In genomic region chr16:1379054-1379862, GRCh38 we compare ENCODE assay signal across 8 cellular contexts. TPM values are rescaled to one million over a fixed set of nuclear protein-coding genes. Genes with fewer than 3 reads are reported as not detected.
DNase-seq lines count a peak whose midpoint lies in the region; ATAC-seq and TF ChIP-seq lines count a peak whose summit lies in the region.

No MANE protein-coding gene starts in this region.

- H3K27me3 ChIP-seq in CD4-positive, alpha-beta T cell (ENCODE audit: control insufficient read depth, insufficient read depth, low read length): no peaks in the 10 kb centered on the region
- no peaks in the 10 kb centered on the region for H3K27me3 ChIP-seq in dorsolateral prefrontal cortex
- H3K27me3 ChIP-seq in lower lobe of right lung (ENCODE audit: low read depth): no peaks in the 10 kb centered on the region

- peaks cover 14% of the 10 kb centered on the region for H3K4me1 ChIP-seq in lower lobe of right lung

- H3K4me1 Mint-ChIP-seq in CD4-positive, alpha-beta T cell (ENCODE audit: low read depth): peaks cover 9% of the 10 kb centered on the region

- intact Hi-C loops in CD4-positive, alpha-beta T cell (cut with DNase I, micrococcal nuclease): no loop called here
- intact Hi-C loops in dorsolateral prefrontal cortex (cut with DNase I) (no loop called here), lower lobe of right lung (cut with DNase I) (no loop called here)

- TF ChIP-seq CTCF in CD4-positive, alpha-beta T cell (IDR thresholded peaks at IDR 0.05): no peak
- TF ChIP-seq CTCF in dorsolateral prefrontal cortex (IDR thresholded peaks at IDR 0.05 in 54 of 56, conservative IDR thresholded peaks at IDR 0.05 in 2 of 56; ENCODE audit: low read depth in 1 of 56, partially characterized antibody in 56 of 56): no peak
- no peak for TF ChIP-seq CTCF in lower lobe of right lung (IDR thresholded peaks at IDR 0.05)

- H3K27ac Mint-ChIP-seq in CD4-positive, alpha-beta T cell: no peak overlapping the region

- H3K9me3 Mint-ChIP-seq in CD4-positive, alpha-beta T cell: no peaks in the 10 kb centered on the region

- no peak overlapping the region for H3K4me3 Mint-ChIP-seq in CD4-positive, alpha-beta T cell

- H3K27me3 Mint-ChIP-seq in CD4-positive, alpha-beta T cell: no peaks in the 10 kb centered on the region

- H3K9me3 ChIP-seq in CD4-positive, alpha-beta T cell (ENCODE audit: control insufficient read depth, low read length): no peaks in the 10 kb centered on the region
- no peaks in the 10 kb centered on the region for H3K9me3 ChIP-seq in lower lobe of right lung

- DNase-seq in CD4-positive, alpha-beta T cell: peak; percentile 32 to 70 (median 56)
- peak; percentile 40 for DNase-seq in NCI-H2196 treated with DMSO at 0.1 percent for 48 hours (lab: John Stamatoyannopoulos, UW; ENCODE audit: unreplicated experiment)
- DNase-seq in activated CD4-positive, alpha-beta T cell treated with anti-CD3 and anti-CD28 coated beads, Interleukin-2, amount 50 U/mL, for 24 hours (ENCODE audit: low read depth in 1 of 2, low spot score in 1 of 2): peak; percentile 61 to 65
- peak in 7 of 10 donors; percentile 15 to 74 (median 58) for DNase-seq in dorsolateral prefrontal cortex
- DNase-seq in lower lobe of right lung: peak; percentile 84
- DNase-seq in stimulated activated CD4-positive, alpha-beta T cell treated with anti-CD3 and anti-CD28 coated beads, TNF-alpha, amount 100 ng/mL, for 1 hour (ENCODE audit: low read depth in 3 of 3, low spot score in 1 of 3): peak; percentile 22 to 78 (median 50)

- CTCF ChIA-PET in CD4-positive, alpha-beta T cell (lab: Charles Lee): interaction anchor here (3.8 kb wide), 1 partner anchor 16 kb away, joined by 15 read pairs; no protein-coding TSS in a partner anchor

- H3K27ac ChIP-seq in CD4-positive, alpha-beta T cell (ENCODE audit: low read depth, low read length): no peak overlapping the region
- H3K27ac ChIP-seq in dorsolateral prefrontal cortex (peak overlapping the region in 43 of 59 donors; percentile 8 to 87 (median 55)), lower lobe of right lung (peak overlapping the region; percentile 60)

- H3K36me3 ChIP-seq in lower lobe of right lung: peaks cover 47% of the 10 kb centered on the region

- POLR2A ChIA-PET in CD4-positive, alpha-beta T cell (lab: Charles Lee): interaction anchor here (1.0 to 2.9 kb wide), 2 partner anchors 11 to 41 kb away, joined by 3 to 7 read pairs; partner anchors contain the start of gene UQCC4

- peak; percentile 73 for ATAC-seq in CD4-positive, alpha-beta T cell (ENCODE audit: poor library complexity)
- ATAC-seq in GM21619 (IDR thresholded peaks at IDR 0.05; ENCODE audit: unreplicated experiment) (peak; percentile 53), lower lobe of right lung (peak; percentile 83 to 87), HG02884 (IDR thresholded peaks at IDR 0.05; ENCODE audit: unreplicated experiment) (no peak)

- H3K4me3 ChIP-seq in dorsolateral prefrontal cortex (peak overlapping the region in 58 of 59 donors; percentile 28 to 70 (median 56)), lower lobe of right lung (peak overlapping the region; percentile 61)

- peaks cover 35% of the 10 kb centered on the region for H3K36me3 Mint-ChIP-seq in CD4-positive, alpha-beta T cell (ENCODE audit: low read depth)

RNA-seq across cellular contexts. Expression of gene GNPTG, which starts 27.5 kb away (rescaled TPM):
- 10 to 100 TPM; 27.6 to 32.0 TPM for total RNA-seq in CD4-positive, alpha-beta T cell
- total RNA-seq in dorsolateral prefrontal cortex (100 to 1,000 TPM in 112 of 120 experiments, 10 to 100 TPM in 8; 85.9 to 151 (median 118) TPM), lower lobe of right lung (89.5 TPM)

RNA-seq across cellular contexts. Expression of gene TSR3, which starts 27.6 kb away (rescaled TPM):
- total RNA-seq in CD4-positive, alpha-beta T cell: 10 to 100 TPM; 19.9 to 21.4 TPM
- total RNA-seq in dorsolateral prefrontal cortex (10 to 100 TPM; 30.3 to 68.2 (median 46.8) TPM), lower lobe of right lung (39.5 TPM)

RNA-seq across cellular contexts. Expression of gene UNKL, which starts 35.2 kb away (rescaled TPM):
- 10 to 100 TPM; 52.6 to 53.2 TPM for total RNA-seq in CD4-positive, alpha-beta T cell
- total RNA-seq in dorsolateral prefrontal cortex (10 to 100 TPM; 25.4 to 69.9 (median 43.8) TPM), lower lobe of right lung (23.1 TPM)

RNA-seq across cellular contexts. Expression of gene UQCC4, which starts 41.3 kb away (rescaled TPM):
- 1 to 10 TPM; 6.9 to 7.6 TPM for total RNA-seq in CD4-positive, alpha-beta T cell
- total RNA-seq in dorsolateral prefrontal cortex: 10 to 100 TPM in 99 of 120 experiments, 1 to 10 TPM in 21; 6.3 to 19.7 (median 12.3) TPM
- total RNA-seq in lower lobe of right lung: 9.7 TPM

RNA-seq across cellular contexts. Expression of gene BAIAP3, which starts 45.8 kb away (rescaled TPM):
- total RNA-seq in CD4-positive, alpha-beta T cell: 10 to 100 TPM; 19.6 to 21.5 TPM
- total RNA-seq in dorsolateral prefrontal cortex (100 to 1,000 TPM in 100 of 120 experiments, 10 to 100 TPM in 20; 24.1 to 289 (median 137) TPM), lower lobe of right lung (8.4 TPM)
